ENCODE assay signal across 21 cellular contexts in genomic region chr1:21018673-21019072, GRCh38.
A peak's percentile ranks its signal among the peaks of the same experiment; 100 is the strongest.
DNase-seq lines count a peak whose midpoint lies in the region; ATAC-seq and TF ChIP-seq lines count a peak whose summit lies in the region.
"Had no signal": no experiment of that assay in that cellular context is flagged by ENCODE, and none has a peak within 500 bp of the region (broad histone marks: within the 10 kb centered on the region; RNA-seq: fewer than 3 reads in every experiment).

No MANE protein-coding gene starts in this region.

- H3K36me3 ChIP-seq in smooth muscle cell (ENCODE audit: low read depth) = no peaks in the 10 kb centered on the region
- no peaks in the 10 kb centered on the region for H3K36me3 ChIP-seq in upper lobe of right lung
- no peaks in the 10 kb centered on the region for H3K36me3 ChIP-seq in upper lobe of left lung

- H3K4me2 ChIP-seq in smooth muscle cell = no peak overlapping the region

- H3K27ac ChIP-seq in C4-2B (peak overlapping the region; percentile 23; the same call in 1 of the 2 replicates), smooth muscle cell (ENCODE audit: low read depth) (peak overlapping the region; percentile 94), upper lobe of right lung (no peak overlapping the region), upper lobe of left lung (peak overlapping the region in 1 of 4 donors; percentile 1)

- peak overlapping the region; percentile 26 for H3K27ac Mint-ChIP-seq in memory B cell
- H3K27ac Mint-ChIP-seq: IgD-negative memory B cell had no signal

- intact Hi-C loops in upper lobe of right lung (cut with DNase I) = no loop called here

- H3K79me2 ChIP-seq in smooth muscle cell (ENCODE audit: low read depth) = peaks cover 75% of the 10 kb centered on the region

- DNase-seq in NCI-H510A treated with DMSO at 0.1 percent for 48 hours (lab: John Stamatoyannopoulos, UW) (peak; percentile 47), memory B cell (ENCODE audit: low spot score in 2 of 2) (no peak), smooth muscle cell (lab: John Stamatoyannopoulos, UW; ENCODE audit: unreplicated experiment) (no peak), DMS 273 (lab: John Stamatoyannopoulos, UW; ENCODE audit: unreplicated experiment) (no peak), upper lobe of right lung (no peak), upper lobe of left lung (no peak)
- DNase-seq: AML-193; C1 segment of cervical spinal cord; CD8-positive, alpha-beta memory T cell; DMS79 treated with DMSO at 0.1 percent for 48 hours; Karpas-422; MV-4-11; NCI-H2029 treated with DMSO at 0.1 percent for 48 hours; NCI-H345; NCI-H526; OCI-M1 had no signal

- peaks cover 15% of the 10 kb centered on the region for H3K36me3 Mint-ChIP-seq in memory B cell

- no peaks in the 10 kb centered on the region for H3K27me3 Mint-ChIP-seq in memory B cell
- H3K27me3 Mint-ChIP-seq: CD8-positive, alpha-beta memory T cell; IgD-negative memory B cell had no signal

- no peak overlapping the region for H3K4me3 ChIP-seq in smooth muscle cell
- no peak overlapping the region for H3K4me3 ChIP-seq in upper lobe of right lung
- H3K4me3 ChIP-seq in upper lobe of left lung = no peak overlapping the region

- H2AFZ ChIP-seq in smooth muscle cell (ENCODE audit: low read depth) = no peak overlapping the region

- no peak for TF ChIP-seq POLR2A in upper lobe of left lung (IDR thresholded peaks at IDR 0.05)

- peaks cover 2% of the 10 kb centered on the region for H3K9me3 Mint-ChIP-seq in memory B cell
- H3K9me3 Mint-ChIP-seq: CD8-positive, alpha-beta memory T cell; IgD-negative memory B cell had no signal

- H3K27me3 ChIP-seq in smooth muscle cell (ENCODE audit: low read depth) (no peaks in the 10 kb centered on the region), upper lobe of right lung (no peaks in the 10 kb centered on the region), upper lobe of left lung (no peaks in the 10 kb centered on the region)

- peaks cover 15% of the 10 kb centered on the region for H3K4me1 ChIP-seq in smooth muscle cell (ENCODE audit: low read depth)
- peaks cover 19% of the 10 kb centered on the region for H3K4me1 ChIP-seq in upper lobe of right lung
- peaks cover 10 to 13% (median 12%) of the 10 kb centered on the region in 4 donors for H3K4me1 ChIP-seq in upper lobe of left lung

- H3K9me3 ChIP-seq in smooth muscle cell (replicated peaks; ENCODE audit: low read depth) (no peaks in the 10 kb centered on the region), upper lobe of right lung (no peaks in the 10 kb centered on the region), upper lobe of left lung (no peaks in the 10 kb centered on the region)

- H3K4me1 Mint-ChIP-seq in memory B cell = peaks cover 8% of the 10 kb centered on the region

- TF ChIP-seq EP300 in upper lobe of left lung (IDR thresholded peaks at IDR 0.05) = no peak

- TF ChIP-seq CTCF in C4-2B (conservative IDR thresholded peaks at IDR 0.05) (no peak), smooth muscle cell (IDR thresholded peaks at IDR 0.05; ENCODE audit: borderline replicate concordance, insufficient read depth, poor library complexity, severe bottlenecking) (no peak), upper lobe of right lung (IDR thresholded peaks at IDR 0.05) (no peak), upper lobe of left lung (IDR thresholded peaks at IDR 0.05) (no peak)

- no peaks in the 10 kb centered on the region for H3F3A ChIP-seq in smooth muscle cell (ENCODE audit: low read depth)

- no peak overlapping the region for H3K9ac ChIP-seq in smooth muscle cell (ENCODE audit: low read depth)

- no peak overlapping the region for H3K4me3 Mint-ChIP-seq in memory B cell
- H3K4me3 Mint-ChIP-seq: CD8-positive, alpha-beta memory T cell had no signal

- ATAC-seq in memory B cell (ENCODE audit: low read depth) (no peak), GM18873 (IDR thresholded peaks at IDR 0.05; ENCODE audit: low FRiP score, unreplicated experiment) (no peak), upper lobe of right lung (no peak), upper lobe of left lung (ENCODE audit: low FRiP score in 2 of 2) (no peak)
- ATAC-seq: HCT116, Right ventricle myocardium inferior had no signal

- peaks cover 23% of the 10 kb centered on the region for H4K20me1 ChIP-seq in smooth muscle cell (ENCODE audit: low read depth)
